ENCODE assay signal across 30 cellular contexts in genomic region chr6:99780556-99780885, GRCh38.
"Had no signal": no experiment of that assay in that cellular context is flagged by ENCODE, and none has a peak within 500 bp of the region (broad histone marks: within the 10 kb centered on the region; RNA-seq: fewer than 3 reads in every experiment).

No MANE protein-coding gene starts in this region.

- H3K36me3 Mint-ChIP-seq: activated CD8-positive, alpha-beta memory T cell treated with anti-CD3 and anti-CD28 coated beads, Interleukin-2, amount 10 ng/mL, durations not matched to agents 7 days and 5 days; activated naive CD4-positive, alpha-beta T cell treated with anti-CD3 and anti-CD28 coated beads, Interleukin-2, amount 50 U/mL, for 24 hours; activated naive CD8-positive, alpha-beta T cell treated with anti-CD3 and anti-CD28 coated beads, Interleukin-2, amount 10 ng/mL, durations not matched to agents 7 days and 5 days; brain; T-cell had no signal

- H3K4me3 Mint-ChIP-seq: activated B cell treated with CpG ODN at 0.5 μM for 24 hours; activated CD8-positive, alpha-beta memory T cell treated with anti-CD3 and anti-CD28 coated beads, Interleukin-2, amount 10 ng/mL, durations not matched to agents 7 days and 5 days; activated CD8-positive, alpha-beta T cell treated with anti-CD3 and anti-CD28 coated beads for 36 hours; activated naive CD4-positive, alpha-beta T cell treated with anti-CD3 and anti-CD28 coated beads for 36 hours; activated naive CD4-positive, alpha-beta T cell treated with anti-CD3 and anti-CD28 coated beads, Interleukin-2, amount 50 U/mL, for 24 hours; activated naive CD8-positive, alpha-beta T cell treated with anti-CD3 and anti-CD28 coated beads, Interleukin-2, amount 10 ng/mL, durations not matched to agents 7 days and 5 days; activated T-helper 1 cell treated with anti-CD3 and anti-CD28 coated beads, Interleukin-12 subunit alpha, Interleukin-12 subunit beta, Interleukin-2, Interleukin-4 antibody, amounts not matched to agents 30 ng/mL and 10 ng/mL and 1 ng/mL, durations not matched to agents 14 hours and 24 hours and 36 hours; brain; central memory CD8-positive, alpha-beta T cell; T-cell; T-helper 1 cell treated with Interleukin-12 subunit alpha and Interleukin-12 subunit beta and Interleukin-4 antibody, amounts not matched to agents 30 μg/mL and 1 μg/mL, for 36 hours had no signal

- H3K27ac Mint-ChIP-seq: activated B cell treated with CpG ODN at 0.5 μM for 24 hours; activated CD8-positive, alpha-beta memory T cell treated with anti-CD3 and anti-CD28 coated beads, Interleukin-2, amount 10 ng/mL, durations not matched to agents 7 days and 5 days; activated CD8-positive, alpha-beta T cell treated with anti-CD3 and anti-CD28 coated beads for 36 hours; activated naive CD4-positive, alpha-beta T cell treated with anti-CD3 and anti-CD28 coated beads for 36 hours; activated naive CD4-positive, alpha-beta T cell treated with anti-CD3 and anti-CD28 coated beads, Interleukin-2, amount 50 U/mL, for 24 hours; activated naive CD8-positive, alpha-beta T cell treated with anti-CD3 and anti-CD28 coated beads, Interleukin-2, amount 10 ng/mL, durations not matched to agents 7 days and 5 days; activated T-helper 1 cell treated with anti-CD3 and anti-CD28 coated beads, Interleukin-12 subunit alpha, Interleukin-12 subunit beta, Interleukin-2, Interleukin-4 antibody, amounts not matched to agents 30 ng/mL and 10 ng/mL and 1 ng/mL, durations not matched to agents 14 hours and 24 hours and 36 hours; activated T-helper 2 cell treated with anti-CD3 and anti-CD28 coated beads, Interferon-gamma antibody, Interleukin-2, Interleukin-4, amounts not matched to agents 10 μg/mL and 5 μg/mL and 100 μg/mL, durations not matched to agents 14 hours and 24 hours and 36 hours; brain; T-cell; T-helper 1 cell treated with Interleukin-12 subunit alpha and Interleukin-12 subunit beta and Interleukin-4 antibody, amounts not matched to agents 30 μg/mL and 1 μg/mL, for 36 hours had no signal

- H3K9me3 Mint-ChIP-seq: activated B cell treated with CpG ODN at 0.5 μM for 24 hours; activated CD8-positive, alpha-beta T cell treated with anti-CD3 and anti-CD28 coated beads for 36 hours; activated naive CD4-positive, alpha-beta T cell treated with anti-CD3 and anti-CD28 coated beads for 36 hours; activated naive CD4-positive, alpha-beta T cell treated with anti-CD3 and anti-CD28 coated beads, Interleukin-2, amount 50 U/mL, for 24 hours; activated naive CD8-positive, alpha-beta T cell treated with anti-CD3 and anti-CD28 coated beads, Interleukin-2, amount 10 ng/mL, durations not matched to agents 7 days and 5 days; activated T-helper 1 cell treated with anti-CD3 and anti-CD28 coated beads, Interleukin-12 subunit alpha, Interleukin-12 subunit beta, Interleukin-2, Interleukin-4 antibody, amounts not matched to agents 30 ng/mL and 10 ng/mL and 1 ng/mL, durations not matched to agents 14 hours and 24 hours and 36 hours; activated T-helper 2 cell treated with anti-CD3 and anti-CD28 coated beads, Interferon-gamma antibody, Interleukin-2, Interleukin-4, amounts not matched to agents 10 μg/mL and 5 μg/mL and 100 μg/mL, durations not matched to agents 14 hours and 24 hours and 36 hours; central memory CD8-positive, alpha-beta T cell; T-cell; T-helper 1 cell treated with Interleukin-12 subunit alpha and Interleukin-12 subunit beta and Interleukin-4 antibody, amounts not matched to agents 30 μg/mL and 1 μg/mL, for 36 hours had no signal

- H3K36me3 ChIP-seq: ascending aorta, breast epithelium, esophagus squamous epithelium, gastroesophageal sphincter, WERI-Rb-1 had no signal

- H3K27me3 ChIP-seq: ascending aorta had no signal

- H3K4me1 Mint-ChIP-seq: activated B cell treated with CpG ODN at 0.5 μM for 24 hours; activated CD8-positive, alpha-beta memory T cell treated with anti-CD3 and anti-CD28 coated beads, Interleukin-2, amount 10 ng/mL, durations not matched to agents 7 days and 5 days; activated naive CD4-positive, alpha-beta T cell treated with anti-CD3 and anti-CD28 coated beads, Interleukin-2, amount 50 U/mL, for 24 hours; activated naive CD8-positive, alpha-beta T cell treated with anti-CD3 and anti-CD28 coated beads, Interleukin-2, amount 10 ng/mL, durations not matched to agents 7 days and 5 days; brain; central memory CD8-positive, alpha-beta T cell; T-cell had no signal

- H3K4me3 ChIP-seq: ascending aorta, breast epithelium, esophagus squamous epithelium, gastroesophageal sphincter had no signal

- H3K4me1 ChIP-seq: ascending aorta, breast epithelium, esophagus squamous epithelium, gastroesophageal sphincter had no signal

- H3K27ac ChIP-seq: ascending aorta, breast epithelium, epithelial cell of prostate, esophagus squamous epithelium, gastroesophageal sphincter, WERI-Rb-1 had no signal

- ATAC-seq: activated CD4-positive, CD25-positive, alpha-beta regulatory T cell treated with anti-CD3 and anti-CD28 coated beads, Interleukin-2, amount 50 U/mL, for 24 hours; activated CD8-positive, alpha-beta memory T cell treated with anti-CD3 and anti-CD28 coated beads, Interleukin-2, amount 10 ng/mL, durations not matched to agents 7 days and 5 days; activated CD8-positive, alpha-beta T cell treated with anti-CD3 and anti-CD28 coated beads for 36 hours; gastroesophageal sphincter; T-cell had no signal

- DNase-seq: activated B cell treated with CpG ODN at 0.5 μM for 24 hours; activated CD4-positive, alpha-beta T cell treated with anti-CD3 and anti-CD28 coated beads for 48 hours; activated CD4-positive, alpha-beta T cell treated with anti-CD3 and anti-CD28 coated beads, Interleukin-2, amount 50 U/mL, for 1 hour; activated CD4-positive, alpha-beta T cell treated with anti-CD3 and anti-CD28 coated beads, Interleukin-2, amount 50 U/mL, for 48 hours; activated CD8-positive, alpha-beta memory T cell treated with anti-CD3 and anti-CD28 coated beads, Interleukin-2, amount 10 ng/mL, durations not matched to agents 7 days and 5 days; activated CD8-positive, alpha-beta memory T cell treated with anti-CD3 and anti-CD28 coated beads, Interleukin-2, amount 50 U/mL, for 4 hours; activated CD8-positive, alpha-beta T cell treated with anti-CD3 and anti-CD28 coated beads for 36 hours; activated effector memory CD4-positive, alpha-beta T cell treated with anti-CD3 and anti-CD28 coated beads, Interleukin-2, amount 50 U/mL, for 16 hours; activated naive CD4-positive, alpha-beta T cell treated with anti-CD3 and anti-CD28 coated beads for 36 hours; activated naive CD8-positive, alpha-beta T cell treated with anti-CD3 and anti-CD28 coated beads, Interleukin-2, amount 10 ng/mL, durations not matched to agents 7 days and 5 days; activated T-cell treated with anti-CD3 and anti-CD28 coated beads, Interleukin-2, amount 50 U/mL, for 1 hour; activated T-cell treated with anti-CD3 and anti-CD28 coated beads, Interleukin-2, amount 50 U/mL, for 48 hours; effector CD8-positive, alpha-beta T cell; esophagus squamous epithelium; foreskin melanocyte; head of caudate nucleus; T-cell; T-helper 9 cell; WERI-Rb-1 had no signal

- H3K9me3 ChIP-seq: ascending aorta, breast epithelium, esophagus squamous epithelium, gastroesophageal sphincter had no signal
